Comparison of ENCODE assay signal across 1 cellular context in genomic region chr6:127266892-127267741, GRCh38.
TF ChIP-seq lines count a peak whose summit lies in the region.

No MANE protein-coding gene starts in this region.

TF ChIP-seq in K562, 482 proteins besides CTCF, POLR2A, EP300 and RAD21 (continued from another document and continues in another):
- TF ChIP-seq HMGXB4 (CRISPR knock-in tag; IDR thresholded peaks at IDR 0.05) = no peak
- no peak for TF ChIP-seq BRD9 (IDR thresholded peaks at IDR 0.05; ENCODE audit: low read depth, partially characterized antibody)
- no peak for TF ChIP-seq ZZZ3 (IDR thresholded peaks at IDR 0.05)
- TF ChIP-seq ADNP (tag; IDR thresholded peaks at IDR 0.05) = no peak
- TF ChIP-seq ZNF280B (CRISPR knock-in tag; IDR thresholded peaks at IDR 0.05) = no peak
- TF ChIP-seq ZNF174 (CRISPR knock-in tag; IDR thresholded peaks at IDR 0.05) = no peak
- TF ChIP-seq ZNF584 (CRISPR knock-in tag; IDR thresholded peaks at IDR 0.05; ENCODE audit: low read depth) = no peak
- TF ChIP-seq RBM34 (IDR thresholded peaks at IDR 0.05; ENCODE audit: borderline replicate concordance, insufficient read depth, low read length) = no peak
- TF ChIP-seq ZNF644 (tag; IDR thresholded peaks at IDR 0.05; ENCODE audit: low read depth) = 0 out of 2 replicates have a peak, but pooled peaks have one; percentile 15
- TF ChIP-seq NFXL1 (CRISPR knock-in tag; IDR thresholded peaks at IDR 0.05) = no peak
- TF ChIP-seq ZNF511 (CRISPR knock-in tag; IDR thresholded peaks at IDR 0.05) = peak; percentile 81
- no peak for TF ChIP-seq MCM2 (IDR thresholded peaks at IDR 0.05; ENCODE audit: low read depth)
- TF ChIP-seq ZEB2 (IDR thresholded peaks at IDR 0.05) = no peak
- no peak for TF ChIP-seq SPI1 (IDR thresholded peaks at IDR 0.05; ENCODE audit: borderline replicate concordance, low read depth, low read length)
- TF ChIP-seq KLF1 (tag; IDR thresholded peaks at IDR 0.05) = no peak
- no peak for TF ChIP-seq ID3 (CRISPR knock-in tag; IDR thresholded peaks at IDR 0.05)
- TF ChIP-seq ID3 (tag; IDR thresholded peaks at IDR 0.05) = no peak
- 0 out of 2 replicates have a peak, but pooled peaks have one; percentile 32 for TF ChIP-seq ZNF12 (CRISPR knock-in tag; IDR thresholded peaks at IDR 0.05)
- no peak for TF ChIP-seq CUX1 (CRISPR knock-in tag; IDR thresholded peaks at IDR 0.05)
- no peak for TF ChIP-seq LARP7 (IDR thresholded peaks at IDR 0.05)
- TF ChIP-seq L3MBTL2 (IDR thresholded peaks at IDR 0.05) = no peak; the same call in 1 of the 2 replicates
- TF ChIP-seq DPF2 (IDR thresholded peaks at IDR 0.05) = peak; percentile 13; the same call in 1 of the 2 replicates
- TF ChIP-seq ZNF175 (CRISPR knock-in tag; IDR thresholded peaks at IDR 0.05; ENCODE audit: low read depth) = no peak
- no peak for TF ChIP-seq NFIX (CRISPR knock-in tag; IDR thresholded peaks at IDR 0.05; ENCODE audit: low read depth)
- no peak for TF ChIP-seq DACH1 (IDR thresholded peaks at IDR 0.05; ENCODE audit: partially characterized antibody)
- no peak for TF ChIP-seq MCM7 (IDR thresholded peaks at IDR 0.05)
- no peak for TF ChIP-seq MED1 (CRISPR knock-in tag; IDR thresholded peaks at IDR 0.05; ENCODE audit: borderline replicate concordance)
- TF ChIP-seq THRAP3 (IDR thresholded peaks at IDR 0.05; ENCODE audit: borderline replicate concordance) = no peak
- TF ChIP-seq TEAD4 (IDR thresholded peaks at IDR 0.05; ENCODE audit: low read length) = no peak
- TF ChIP-seq TEAD4 (CRISPR knock-in tag; IDR thresholded peaks at IDR 0.05; ENCODE audit: borderline replicate concordance) = no peak
- no peak for TF ChIP-seq RBM14 (IDR thresholded peaks at IDR 0.05; ENCODE audit: borderline replicate concordance, insufficient read depth, low read depth, low read length)
- TF ChIP-seq FOXP1 (CRISPR knock-in tag; IDR thresholded peaks at IDR 0.05) = peak; percentile 83; the same call in 1 of the 2 replicates
- TF ChIP-seq MAFG (tag; conservative IDR thresholded peaks at IDR 0.05) = no peak
- no peak for TF ChIP-seq ZNF707 (CRISPR knock-in tag; conservative IDR thresholded peaks at IDR 0.05)
- peak; percentile 57; the same call in 1 of the 2 replicates for TF ChIP-seq EGR1 (conservative IDR thresholded peaks at IDR 0.05)
- TF ChIP-seq ZFP36 (IDR thresholded peaks at IDR 0.05; ENCODE audit: low read depth, low read length, partially characterized antibody) = no peak
- no peak for TF ChIP-seq ZBTB34 (CRISPR knock-in tag; IDR thresholded peaks at IDR 0.05)
- TF ChIP-seq KDM5B (IDR thresholded peaks at IDR 0.05; ENCODE audit: insufficient replicate concordance, low read depth, low read length) = peak; percentile 92
- TF ChIP-seq ARNT (IDR thresholded peaks at IDR 0.05) = no peak
- TF ChIP-seq FOXK1 (CRISPR knock-in tag; IDR thresholded peaks at IDR 0.05; ENCODE audit: borderline replicate concordance) = no peak
- TF ChIP-seq SP1 (CRISPR knock-in tag; IDR thresholded peaks at IDR 0.05) = no peak; the same call in none of the 2 replicates
- no peak for TF ChIP-seq ZNF146 (CRISPR knock-in tag; IDR thresholded peaks at IDR 0.05; ENCODE audit: unreplicated experiment)
- TF ChIP-seq ZBTB26 (CRISPR knock-in tag; IDR thresholded peaks at IDR 0.05) = no peak
- no peak for TF ChIP-seq XRCC5 (IDR thresholded peaks at IDR 0.05; ENCODE audit: low read depth, low read length)
- no peak for TF ChIP-seq NELFE (IDR thresholded peaks at IDR 0.05; ENCODE audit: insufficient read depth, insufficient read length)
- 0 out of 4 replicates have a peak, but pooled peaks of 1 of the 2 experiments have one; percentile 22 for TF ChIP-seq FOXA3 (CRISPR knock-in tag; conservative IDR thresholded peaks at IDR 0.05 in 1 of 2, IDR thresholded peaks at IDR 0.05 in 1 of 2)
- TF ChIP-seq UBTF (IDR thresholded peaks at IDR 0.05; ENCODE audit: borderline replicate concordance in 1 of 2, low read depth in 2 of 2, low read length in 2 of 2) = peak in 1 of 2 experiments; percentile 79; a peak in 2 of 4 replicates
- no peak; a peak in 1 of 4 replicates for TF ChIP-seq TEAD1 (CRISPR knock-in tag; IDR thresholded peaks at IDR 0.05)
- TF ChIP-seq CXXC5 (CRISPR knock-in tag; IDR thresholded peaks at IDR 0.05) = peak; percentile 59; the same call in 1 of the 2 replicates
- TF ChIP-seq ZC3H11A (IDR thresholded peaks at IDR 0.05; ENCODE audit: low read depth, low read length) = no peak
- TF ChIP-seq ZNF263 (CRISPR knock-in tag; IDR thresholded peaks at IDR 0.05; ENCODE audit: borderline replicate concordance) = no peak; the same call in 1 of the 2 replicates
- TF ChIP-seq ETS1 (conservative IDR thresholded peaks at IDR 0.05; ENCODE audit: control insufficient read depth, low read depth, low read length) = no peak; the same call in 1 of the 2 replicates
- TF ChIP-seq ZNF23 (CRISPR knock-in tag; IDR thresholded peaks at IDR 0.05) = no peak
- TF ChIP-seq ZNF740 (CRISPR knock-in tag; IDR thresholded peaks at IDR 0.05) = no peak; the same call in 1 of the 2 replicates
- TF ChIP-seq ZNF740 (tag; IDR thresholded peaks at IDR 0.05) = no peak
- TF ChIP-seq PTBP1 (IDR thresholded peaks at IDR 0.05; ENCODE audit: low read depth, low read length) = no peak
- TF ChIP-seq HMG20A (CRISPR knock-in tag; conservative IDR thresholded peaks at IDR 0.05) = no peak
- TF ChIP-seq BCOR (IDR thresholded peaks at IDR 0.05) = no peak
